13 cellular contexts compared by ENCODE assay signal in the genomic region with DNA sequence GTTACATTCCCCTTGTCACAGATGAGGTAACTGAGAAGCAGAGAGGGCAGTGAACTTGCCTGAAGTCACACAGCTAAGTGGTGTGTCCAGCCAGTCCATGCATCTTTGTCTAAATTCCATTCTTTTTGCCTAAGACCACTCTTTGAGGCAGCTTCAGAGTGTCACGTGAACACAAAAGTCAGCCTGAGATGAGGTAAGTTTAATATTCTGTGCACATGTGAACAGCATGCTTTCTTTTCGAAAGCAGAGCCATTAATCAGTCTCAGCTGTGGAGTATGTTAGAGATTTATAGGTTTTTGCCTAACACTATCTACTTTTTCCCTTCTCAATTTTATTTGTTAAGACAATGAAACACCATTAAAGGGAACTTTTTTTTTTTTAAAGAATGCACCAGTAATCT. TPM values are rescaled to one million over a fixed set of nuclear protein-coding genes. Genes with fewer than 3 reads are reported as not detected.
DNase-seq lines count a peak whose midpoint lies in the region; ATAC-seq and TF ChIP-seq lines count a peak whose summit lies in the region.
"Had no signal": no experiment of that assay in that cellular context is flagged by ENCODE, and none has a peak within 500 bp of the region (broad histone marks: within the 10 kb centered on the region; RNA-seq: fewer than 3 reads in every experiment).

No MANE protein-coding gene starts in this region.

- ATAC-seq in left lung (no peak), HG03571 (IDR thresholded peaks at IDR 0.05; ENCODE audit: unreplicated experiment) (no peak), HG03175 (IDR thresholded peaks at IDR 0.05; ENCODE audit: unreplicated experiment) (no peak), HG03521 (IDR thresholded peaks at IDR 0.05; ENCODE audit: unreplicated experiment) (no peak)

- peaks cover 75% of the 10 kb centered on the region for H3K4me1 ChIP-seq in GM23248 (ENCODE audit: insufficient read depth)
- H3K4me1 ChIP-seq in left lung, result peaks cover 12 to 70% of the 10 kb centered on the region in 2 donors
- peaks cover 62% of the 10 kb centered on the region for H3K4me1 ChIP-seq in stomach smooth muscle (ENCODE audit: control insufficient read depth, insufficient read depth, low read length)

- H3K9me3 ChIP-seq in GM23248 (ENCODE audit: low read depth), result no peaks in the 10 kb centered on the region
- H3K9me3 ChIP-seq in left lung, result no peaks in the 10 kb centered on the region
- no peaks in the 10 kb centered on the region for H3K9me3 ChIP-seq in stomach smooth muscle (ENCODE audit: control insufficient read depth in 2 of 2, low read length in 2 of 2)

- H2AFZ ChIP-seq in GM23248, result no peak overlapping the region

- H3K36me3 ChIP-seq in GM23248 (ENCODE audit: low read depth) (peaks cover 4% of the 10 kb centered on the region; the same call in 1 of the 2 replicates), left lung (peaks cover 0 to 7% of the 10 kb centered on the region in 2 donors), stomach smooth muscle (ENCODE audit: control insufficient read depth in 2 of 2, insufficient read depth in 2 of 2, low read length in 2 of 2) (no peaks in the 10 kb centered on the region)
- H3K36me3 ChIP-seq: WERI-Rb-1 had no signal

- no peak for TF ChIP-seq CTCF in left lung (IDR thresholded peaks at IDR 0.05)

- peaks cover 71% of the 10 kb centered on the region for H3F3A ChIP-seq in GM23248 (ENCODE audit: insufficient read depth)

- H3K4me3 ChIP-seq in GM23248 (no peak overlapping the region), left lung (no peak overlapping the region), stomach smooth muscle (ENCODE audit: low read length in 2 of 2) (no peak overlapping the region)

- H3K27ac ChIP-seq in GM23248 (peak overlapping the region; percentile 94), left lung (peak overlapping the region; percentile 58 to 82), stomach smooth muscle (ENCODE audit: low read length) (peak overlapping the region; percentile 85)
- H3K27ac ChIP-seq: WERI-Rb-1 had no signal

- in situ Hi-C loops in GM23248 (cut with MboI), result no loop called here

- H3K27me3 ChIP-seq in GM23248 (replicated peaks; ENCODE audit: insufficient read depth), result no peaks in the 10 kb centered on the region
- no peaks in the 10 kb centered on the region for H3K27me3 ChIP-seq in left lung
- H3K27me3 ChIP-seq in stomach smooth muscle (ENCODE audit: control insufficient read depth in 1 of 2, insufficient read depth in 2 of 2, low read length in 2 of 2), result no peaks in the 10 kb centered on the region

- no peaks in the 10 kb centered on the region for H3K9me2 ChIP-seq in GM23248 (ENCODE audit: insufficient read depth)

- WGBS in GM23248 (ENCODE audit: low coverage in 1 of 2, low lambda C conversion rate in 2 of 2, missing lambda C conversion rate in 2 of 2), 2 experiments, result 13 to 20% methylated on average over 2 of the region's 2 CpGs

- no peaks in the 10 kb centered on the region for H4K20me1 ChIP-seq in GM23248 (ENCODE audit: insufficient read depth)

- H3K9ac ChIP-seq in GM23248 (peak overlapping the region; percentile 80), stomach smooth muscle (ENCODE audit: low read length in 2 of 2) (no peak overlapping the region)

- DNase-seq in GM23248 (peak; percentile 71), amniotic epithelial cell (ENCODE audit: low read depth) (peak; percentile 87), left lung (no peak)
- no peak for DNase-seq in activated CD4-positive, CD25-positive, alpha-beta regulatory T cell (lab: John Stamatoyannopoulos, UW)
- DNase-seq: COR-L47, GOT3, NCI-H524 treated with DMSO at 0.1 percent for 48 hours, SHP77, WERI-Rb-1 had no signal

- H3K79me2 ChIP-seq in GM23248 (ENCODE audit: insufficient read depth), result 0 out of 2 replicates have a peak, but pooled peaks cover 10% of the 10 kb centered on the region

- no peak overlapping the region for H3K4me2 ChIP-seq in GM23248 (ENCODE audit: unreplicated experiment)

- intact Hi-C loops in left lung (cut with DNase I), result no loop called here

RNA-seq across cellular contexts. Expression of a gene that starts 43.5 kb away (rescaled TPM):
- 19.8 and 20.7 TPM in 2 replicates for total RNA-seq in GM23248 (2014; rRNA removed; shearing (Covaris generic))
- polyA plus RNA-seq in GM23248 (2016; fragmentation: Nextera tagmentation; extraction: Ambion mirVana), result 15.2 and 15.5 TPM in 2 replicates
- 10 to 100 TPM; 50.7 to 57.5 TPM for total RNA-seq in left lung

Comparison
In these comparisons a context has a peak if more than half of its experiments do, and no peak if none do; other contexts are left out.
1. DNase-seq: peak in GM23248 (single experiment) and amniotic epithelial cell (single experiment); none in left lung (0 of 2) and activated CD4-positive, CD25-positive, alpha-beta regulatory T cell (0 of 4).
2. Peak in every context shown above with its lines, with median percentiles within 50 percentile points of each other: H3K27ac ChIP-seq.